In genomic region chr3:108907194-108907593, GRCh38 we compare ENCODE assay signal across 21 cellular contexts. TPM values are rescaled to one million over a fixed set of nuclear protein-coding genes. Genes with fewer than 3 reads are reported as not detected.
A peak's percentile ranks its signal among the peaks of the same experiment; 100 is the strongest.
DNase-seq lines count a peak whose midpoint lies in the region; ATAC-seq and TF ChIP-seq lines count a peak whose summit lies in the region.
"Had no signal": no experiment of that assay in that cellular context is flagged by ENCODE, and none has a peak within 500 bp of the region (broad histone marks: within the 10 kb centered on the region; RNA-seq: fewer than 3 reads in every experiment).

No MANE protein-coding gene starts in this region.

- no peaks in the 10 kb centered on the region for H3K27me3 ChIP-seq in gastrocnemius medialis

- DNase-seq in NCI-H526 treated with DMSO at 0.1 percent for 48 hours (lab: John Stamatoyannopoulos, UW) (peak; percentile 0), NCI-H526 (lab: John Stamatoyannopoulos, UW) (no peak), astrocyte of the cerebellum (ENCODE audit: low read depth) (peak; percentile 35), left kidney (ENCODE audit: low read depth, low spot score) (peak; percentile 5), RKO (ENCODE audit: low spot score) (no peak), HEK293T (ENCODE audit: extremely low spot score) (no peak), gastrocnemius medialis (no peak)
- DNase-seq in stimulated activated CD4-positive, alpha-beta T cell treated with anti-CD3 and anti-CD28 coated beads, Interleukin-2, amount 100 ng/mL, for 48 hours = no peak
- DNase-seq: COR-L47, DMS 273 treated with DMSO at 0.1 percent for 48 hours, GF-D8, H9, NCI-H1105 treated with DMSO at 0.1 percent for 48 hours, NCI-H1694, NCI-H2081 treated with DMSO at 0.1 percent for 48 hours, NCI-H774, PC-3 had no signal

- H3K4me1 ChIP-seq in gastrocnemius medialis = no peaks in the 10 kb centered on the region

- H3K9me3 ChIP-seq in gastrocnemius medialis = no peaks in the 10 kb centered on the region

- CTCF ChIA-PET in HEK293T (lab: Yijun Ruan, JAX) = interaction anchor here (0.6 to 0.7 kb wide), 2 partner anchors 262 to 407 kb away, joined by 3 read pairs; no protein-coding TSS in a partner anchor

- TF ChIP-seq POLR2A in gastrocnemius medialis (IDR thresholded peaks at IDR 0.05) = no peak

- H3K27ac ChIP-seq in gastrocnemius medialis = no peak overlapping the region
- H3K27ac ChIP-seq: 22Rv1 had no signal

- no peak for TF ChIP-seq CTCF in astrocyte of the cerebellum (IDR thresholded peaks at IDR 0.05; ENCODE audit: low read depth, low read length, missing control alignments)
- no peak for TF ChIP-seq CTCF in gastrocnemius medialis (IDR thresholded peaks at IDR 0.05 in 4 of 5, conservative IDR thresholded peaks at IDR 0.05 in 1 of 5)

- POLR2A ChIA-PET in HEK293T (lab: Yijun Ruan, JAX) = no interaction called here

- H3K36me3 ChIP-seq in gastrocnemius medialis = no peaks in the 10 kb centered on the region

- no peak for ATAC-seq in gastrocnemius medialis
- ATAC-seq: PC-3 had no signal

- intact Hi-C loops in gastrocnemius medialis (cut with DNase I; ENCODE audit: low total_unique reads) = no loop called here

- H3K4me3 ChIP-seq in astrocyte of the cerebellum (ENCODE audit: low read depth, low read length) = no peak overlapping the region
- no peak overlapping the region for H3K4me3 ChIP-seq in gastrocnemius medialis

- in situ Hi-C loops in astrocyte of the cerebellum (cut with HindIII; ENCODE audit: low sequenced_read_pairs) (no loop called here), gastrocnemius medialis (cut with MboI; ENCODE audit: low sequenced_read_pairs in 4 of 4) (no loop called here)

TF ChIP-seq in HEK293T, 16 proteins besides CTCF, POLR2A, EP300 and RAD21:
- TF ChIP-seq NFRKB (IDR thresholded peaks at IDR 0.05) (no peak), ARNT (IDR thresholded peaks at IDR 0.05) (no peak), ELF4 (IDR thresholded peaks at IDR 0.05) (no peak)
TF ChIP-seq in HEK293T: peak in this region for 0.

RNA-seq across cellular contexts. Expression of gene GUCA1C, which starts 46.5 kb away (rescaled TPM):
- total RNA-seq in gastrocnemius medialis = not detected
- total RNA-seq: B cell, H9, LHCN-M2, NCI-H460, PC-3 had no signal

Comparison
In these comparisons a context has a peak if more than half of its experiments do, and no peak if none do; other contexts are left out.
1. DNase-seq: peak in NCI-H526 treated with DMSO at 0.1 percent for 48 hours (single experiment), astrocyte of the cerebellum (single experiment) and left kidney (single experiment); none in NCI-H526 (0 of 2), RKO (single experiment), HEK293T (single experiment), gastrocnemius medialis (0 of 2) and stimulated activated CD4-positive, alpha-beta T cell treated with anti-CD3 and anti-CD28 coated beads, Interleukin-2, amount 100 ng/mL, for 48 hours (0 of 2).